8 cellular contexts compared by ENCODE assay signal in genomic region chr19:6198896-6199239, GRCh38.
A peak's percentile ranks its signal among the peaks of the same experiment; 100 is the strongest.
DNase-seq lines count a peak whose midpoint lies in the region; ATAC-seq, FAIRE-seq and TF ChIP-seq lines count a peak whose summit lies in the region.

No MANE protein-coding gene starts in this region.

- H3K9me3 ChIP-seq in K562 (replicated peaks; ENCODE audit: control insufficient read depth, insufficient read depth, low read depth, low read length): no peaks in the 10 kb centered on the region; the same call in 1 of the 2 replicates
- H3K9me3 ChIP-seq in mucosa of descending colon: no peaks in the 10 kb centered on the region

- FAIRE-seq in K562 (lab: Jason Lieb, UNC): no peak

- BruUV-seq in K562 (replicated peaks; lab: Mats Ljungman, UMichigan): TSS peak; percentile 85

- peaks cover 13% of the 10 kb centered on the region for H3K79me2 ChIP-seq in K562 (ENCODE audit: control insufficient read depth, insufficient read depth, low read length)

- CTCF ChIA-PET in GM10248 (lab: Yijun Ruan, JAX): interaction anchor here (1.3 to 2.9 kb wide), 2 partner anchors 19 to 72 kb away, joined by 4 to 14 read pairs; no protein-coding TSS in a partner anchor
- CTCF ChIA-PET in K562 (lab: Yijun Ruan, JAX; ENCODE audit: low intra/inter-chr PET ratio): no interaction called here

- ATAC-seq in HG03196 (IDR thresholded peaks at IDR 0.05; ENCODE audit: unreplicated experiment) (peak; percentile 26), K562 (peak; percentile 17), mucosa of descending colon (no peak), HG02870 (IDR thresholded peaks at IDR 0.05; ENCODE audit: unreplicated experiment) (no peak), HG03565 (IDR thresholded peaks at IDR 0.05; ENCODE audit: unreplicated experiment) (no peak)

- H4K20me1 ChIP-seq in K562 (replicated peaks; ENCODE audit: control insufficient read depth, insufficient read depth, low read length): no peaks in the 10 kb centered on the region

- intact Hi-C loops in K562 (cut with micrococcal nuclease): no loop called here
- intact Hi-C loops in mucosa of descending colon (cut with DNase I, micrococcal nuclease): no loop called here

- peak overlapping the region; percentile 58; the same call in 1 of the 3 replicates for H3K27ac ChIP-seq in K562 (ENCODE audit: extremely low read depth, low read depth, low read length)

- in situ Hi-C loops in K562 (cut with MboI): no loop called here

- H3K4me3 ChIP-seq in K562 (peak overlapping the region; percentile 83), mucosa of descending colon (peak overlapping the region; percentile 42)

- peak overlapping the region; percentile 100 for H3K4me2 ChIP-seq in K562 (ENCODE audit: insufficient read depth, low read length)

- TF ChIP-seq POLR2A in K562 (conservative IDR thresholded peaks at IDR 0.05): no peak

- no peak for TF ChIP-seq EP300 in K562 (IDR thresholded peaks at IDR 0.05; ENCODE audit: low read length)

- TF ChIP-seq CTCF in GM10248 (IDR thresholded peaks at IDR 0.05; ENCODE audit: control extremely low read depth, extremely low read depth, low read depth, missing control alignments): no peak
- TF ChIP-seq CTCF in K562 (IDR thresholded peaks at IDR 0.05 in 2 of 3, conservative IDR thresholded peaks at IDR 0.05 in 1 of 3; ENCODE audit: insufficient read depth in 2 of 3, low read depth in 1 of 3, low read length in 3 of 3): no peak
- no peak for TF ChIP-seq CTCF in mucosa of descending colon (IDR thresholded peaks at IDR 0.05)

- H3K4me1 ChIP-seq in K562 (replicated peaks in 1 of 2; ENCODE audit: control insufficient read depth in 2 of 2, insufficient read depth in 2 of 2, low read length in 2 of 2) (peaks cover 8 to 31% of the 10 kb centered on the region in 2 experiments; a peak in 4 of 5 replicates), mucosa of descending colon (ENCODE audit: low read depth) (peaks cover 13% of the 10 kb centered on the region)

- peak overlapping the region; percentile 74 to 98 for H3K9ac ChIP-seq in K562 (ENCODE audit: insufficient read depth in 1 of 2, low read depth in 2 of 2, low read length in 2 of 2)

- peaks cover 7% of the 10 kb centered on the region; the same call in 2 of the 3 replicates for H3K36me3 ChIP-seq in K562 (ENCODE audit: control insufficient read depth, insufficient read depth, low read length)
- peaks cover 3% of the 10 kb centered on the region for H3K36me3 ChIP-seq in mucosa of descending colon (ENCODE audit: low read depth)

- POLR2A ChIA-PET in GM10248 (lab: Yijun Ruan, JAX): interaction anchor here (1.1 to 1.2 kb wide), 2 partner anchors 162 to 174 kb away, joined by 3 to 9 read pairs; partner anchors contain the start of genes ALKBH7 and CLPP
- POLR2A ChIA-PET in K562 (lab: Yijun Ruan, JAX): interaction anchor here (0.6 to 1.2 kb wide), 5 partner anchors 13 to 1157 kb away, joined by 3 to 5 read pairs (median 3); no protein-coding TSS in a partner anchor

- H3K9me1 ChIP-seq in K562 (ENCODE audit: control insufficient read depth, insufficient read depth, low read length): no peaks in the 10 kb centered on the region

- no peaks in the 10 kb centered on the region for H3K27me3 ChIP-seq in K562 (ENCODE audit: control insufficient read depth in 2 of 2, insufficient read depth in 2 of 2, low read length in 2 of 2)

- TF ChIP-seq RAD21 in K562 (CRISPR knock-in tag; conservative IDR thresholded peaks at IDR 0.05 in 1 of 2, IDR thresholded peaks at IDR 0.05 in 1 of 2): no peak

- 2% methylated on average over 8 of the region's 8 CpGs for WGBS in K562 (ENCODE audit: insufficient coverage, low coverage, missing lambda C conversion rate)

- DNase-seq in GM10248 (ENCODE audit: extremely low spot score) (peak; percentile 20), K562 (ENCODE audit: extremely low read depth in 1 of 4, low spot score in 3 of 4) (no peak), mucosa of descending colon (no peak), GM19240 (ENCODE audit: insufficient read length, low spot score) (no peak), D341Med (ENCODE audit: low spot score) (no peak)

- H2AFZ ChIP-seq in K562 (ENCODE audit: low read depth, low read length): peak overlapping the region; percentile 99

TF ChIP-seq in K562, 482 proteins besides CTCF, POLR2A, EP300 and RAD21 (continues in another document):
- TF ChIP-seq THRB (CRISPR knock-in tag; conservative IDR thresholded peaks at IDR 0.05): no peak
- no peak for TF ChIP-seq FOXM1 (IDR thresholded peaks at IDR 0.05; ENCODE audit: low read depth)
- TF ChIP-seq FOXM1 (CRISPR knock-in tag; IDR thresholded peaks at IDR 0.05; ENCODE audit: low read depth): 0 out of 2 replicates have a peak, but pooled peaks have one; percentile 80
- no peak for TF ChIP-seq ELF1 (tag; IDR thresholded peaks at IDR 0.05)
- TF ChIP-seq ZNF263 (CRISPR knock-in tag; IDR thresholded peaks at IDR 0.05; ENCODE audit: borderline replicate concordance): no peak
- TF ChIP-seq HNRNPK (IDR thresholded peaks at IDR 0.05; ENCODE audit: low read depth, low read length, poor library complexity, severe bottlenecking): no peak
- TF ChIP-seq EHMT2 (IDR thresholded peaks at IDR 0.05): no peak
- TF ChIP-seq ZNF316 (IDR thresholded peaks at IDR 0.05): peak; percentile 16; the same call in 1 of the 2 replicates
- no peak for TF ChIP-seq ZNF124 (CRISPR knock-in tag; IDR thresholded peaks at IDR 0.05)
- TF ChIP-seq ZNF431 (CRISPR knock-in tag; IDR thresholded peaks at IDR 0.05): no peak
- 0 out of 2 replicates have a peak, but pooled peaks have one; percentile 42 for TF ChIP-seq HLTF (IDR thresholded peaks at IDR 0.05)
- TF ChIP-seq, protein P1, sequence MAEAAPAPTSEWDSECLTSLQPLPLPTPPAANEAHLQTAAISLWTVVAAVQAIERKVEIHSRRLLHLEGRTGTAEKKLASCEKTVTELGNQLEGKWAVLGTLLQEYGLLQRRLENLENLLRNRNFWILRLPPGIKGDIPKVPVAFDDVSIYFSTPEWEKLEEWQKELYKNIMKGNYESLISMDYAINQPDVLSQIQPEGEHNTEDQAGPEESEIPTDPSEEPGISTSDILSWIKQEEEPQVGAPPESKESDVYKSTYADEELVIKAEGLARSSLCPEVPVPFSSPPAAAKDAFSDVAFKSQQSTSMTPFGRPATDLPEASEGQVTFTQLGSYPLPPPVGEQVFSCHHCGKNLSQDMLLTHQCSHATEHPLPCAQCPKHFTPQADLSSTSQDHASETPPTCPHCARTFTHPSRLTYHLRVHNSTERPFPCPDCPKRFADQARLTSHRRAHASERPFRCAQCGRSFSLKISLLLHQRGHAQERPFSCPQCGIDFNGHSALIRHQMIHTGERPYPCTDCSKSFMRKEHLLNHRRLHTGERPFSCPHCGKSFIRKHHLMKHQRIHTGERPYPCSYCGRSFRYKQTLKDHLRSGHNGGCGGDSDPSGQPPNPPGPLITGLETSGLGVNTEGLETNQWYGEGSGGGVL (CRISPR knock-in tag; IDR thresholded peaks at IDR 0.05): no peak
- TF ChIP-seq CEBPG (CRISPR knock-in tag; IDR thresholded peaks at IDR 0.05): no peak
- no peak for TF ChIP-seq CEBPG (tag; conservative IDR thresholded peaks at IDR 0.05 in 1 of 2, IDR thresholded peaks at IDR 0.05 in 1 of 2)
- no peak for TF ChIP-seq ZFP91 (CRISPR knock-in tag; IDR thresholded peaks at IDR 0.05)
- no peak for TF ChIP-seq DLX4 (CRISPR knock-in tag; IDR thresholded peaks at IDR 0.05)
- no peak for TF ChIP-seq KLF1 (tag; IDR thresholded peaks at IDR 0.05)
- TF ChIP-seq MITF (IDR thresholded peaks at IDR 0.05): no peak
- no peak for TF ChIP-seq SRSF3 (IDR thresholded peaks at IDR 0.05; ENCODE audit: insufficient read depth, low read length)
- 0 out of 2 replicates have a peak, but pooled peaks have one; percentile 23 for TF ChIP-seq CC2D1A (IDR thresholded peaks at IDR 0.05)
- no peak for TF ChIP-seq RBM17 (IDR thresholded peaks at IDR 0.05; ENCODE audit: borderline replicate concordance, low read depth, low read length)

Comparison
In these comparisons a context has a peak if more than half of its experiments do, and no peak if none do; other contexts are left out.
1. ATAC-seq: peak in HG03196 (single experiment) and K562 (single experiment); none in mucosa of descending colon (single experiment), HG02870 (single experiment) and HG03565 (single experiment).